9 cellular contexts compared by ENCODE assay signal in genomic region chr18:33576999-33577687, GRCh38. TPM values are rescaled to one million over a fixed set of nuclear protein-coding genes. Genes with fewer than 3 reads are reported as not detected.
A peak's percentile ranks its signal among the peaks of the same experiment; 100 is the strongest.
DNase-seq lines count a peak whose midpoint lies in the region; ATAC-seq and TF ChIP-seq lines count a peak whose summit lies in the region.
"Had no signal": no experiment of that assay in that cellular context is flagged by ENCODE, and none has a peak within 500 bp of the region (broad histone marks: within the 10 kb centered on the region; RNA-seq: fewer than 3 reads in every experiment).

No MANE protein-coding gene starts in this region.

- H2BK5ac ChIP-seq in neuronal stem cell (ENCODE audit: low read length): no peak overlapping the region

- H4K91ac ChIP-seq in neuronal stem cell (ENCODE audit: low read depth, low read length, poor library complexity): no peak overlapping the region

- peak overlapping the region; percentile 67 for H3K4me2 ChIP-seq in neuronal stem cell (ENCODE audit: insufficient read depth, low read length, poor library complexity, severe bottlenecking)

- H3K4ac ChIP-seq in neuronal stem cell (ENCODE audit: low read length): no peak overlapping the region

- H3K9ac ChIP-seq in neuronal stem cell (ENCODE audit: low read depth, low read length, poor library complexity): no peak overlapping the region

- DNase-seq in Caco-2: no peak
- DNase-seq in NCI-H748 (lab: John Stamatoyannopoulos, UW; ENCODE audit: unreplicated experiment): peak; percentile 48
- no peak for DNase-seq in epithelial cell of esophagus (ENCODE audit: low read depth)
- no peak for DNase-seq in neuronal stem cell (ENCODE audit: low spot score)
- no peak for DNase-seq in kidney tubule cell (ENCODE audit: low spot score)
- no peak for DNase-seq in DMS 273 (lab: John Stamatoyannopoulos, UW; ENCODE audit: unreplicated experiment)
- DNase-seq: activated CD4-positive, alpha-beta T cell treated with anti-CD3 and anti-CD28 coated beads, Interleukin-2, amount 50 U/mL, for 4 hours had no signal

- H3K4me3 ChIP-seq in Caco-2 (ENCODE audit: low read depth, low read length) (peak overlapping the region; percentile 52), epithelial cell of esophagus (ENCODE audit: low read length) (peak overlapping the region; percentile 55), neuronal stem cell (ENCODE audit: low read length in 2 of 2) (peak overlapping the region; percentile 84 to 86)

- H3K27ac Mint-ChIP-seq in Caco-2 (ENCODE audit: unreplicated experiment): peak overlapping the region; percentile 64

- CTCF ChIA-PET in Caco-2 (lab: Charles Lee): no interaction called here

- H2AK5ac ChIP-seq in neuronal stem cell (ENCODE audit: low read depth, low read length): no peak overlapping the region

- peaks cover 9% of the 10 kb centered on the region for H3K27me3 Mint-ChIP-seq in Caco-2 (ENCODE audit: insufficient read depth, unreplicated experiment)

- peak overlapping the region; percentile 94 for H3K18ac ChIP-seq in neuronal stem cell (ENCODE audit: low read length)

- H3K9me3 ChIP-seq in Caco-2 (no peaks in the 10 kb centered on the region), neuronal stem cell (replicated peaks in 1 of 2; ENCODE audit: control insufficient read depth in 2 of 2, insufficient read depth in 1 of 2, low read depth in 1 of 2, low read length in 2 of 2) (no peaks in the 10 kb centered on the region)

- ATAC-seq in HG02870 (IDR thresholded peaks at IDR 0.05; ENCODE audit: unreplicated experiment) (no peak), HG02623 (IDR thresholded peaks at IDR 0.05; ENCODE audit: unreplicated experiment) (no peak)

- H3K4me1 ChIP-seq in Caco-2 (no peaks in the 10 kb centered on the region), neuronal stem cell (ENCODE audit: control insufficient read depth in 2 of 2, insufficient read depth in 1 of 2, low read depth in 1 of 2, low read length in 2 of 2) (peaks cover 11 to 31% of the 10 kb centered on the region in 2 donors)

- H3K27me3 ChIP-seq in Caco-2 (replicated peaks; ENCODE audit: control insufficient read depth, insufficient read depth, low read length) (no peaks in the 10 kb centered on the region), neuronal stem cell (ENCODE audit: control insufficient read depth in 3 of 3, insufficient read depth in 3 of 3, low read depth in 1 of 3, low read length in 3 of 3) (no peaks in the 10 kb centered on the region)

- WGBS in neuronal stem cell (ENCODE audit: extremely low coverage in 2 of 2, insufficient read length in 2 of 2, insufficient replicate concordance in 1 of 2), 2 donors: no CpG with 5 or more reads among the region's 8 CpGs

- no peak overlapping the region for H4K8ac ChIP-seq in neuronal stem cell (ENCODE audit: low read depth, low read length)

- H3K36me3 ChIP-seq in Caco-2 (ENCODE audit: control insufficient read depth, insufficient read depth, low read length): no peaks in the 10 kb centered on the region
- no peaks in the 10 kb centered on the region for H3K36me3 ChIP-seq in neuronal stem cell (replicated peaks in 1 of 2; ENCODE audit: control insufficient read depth in 2 of 2, insufficient read depth in 2 of 2, low read length in 2 of 2)

- H3K23ac ChIP-seq in neuronal stem cell (ENCODE audit: low read depth, low read length, poor library complexity): no peak overlapping the region

- H2BK12ac ChIP-seq in neuronal stem cell (ENCODE audit: low read length): no peak overlapping the region

- no peak overlapping the region for H3K27ac ChIP-seq in neuronal stem cell (replicated peaks; ENCODE audit: low read length)

- no TSS peak for BruUV-seq in Caco-2 (replicated peaks; lab: Mats Ljungman, UMichigan)

- no peak for TF ChIP-seq CTCF in Caco-2 (IDR thresholded peaks at IDR 0.05; ENCODE audit: insufficient read depth in 1 of 2, low read depth in 1 of 2, low read length in 1 of 2, severe bottlenecking in 1 of 2, unreplicated experiment in 1 of 2)
- TF ChIP-seq CTCF in epithelial cell of esophagus (IDR thresholded peaks at IDR 0.05; ENCODE audit: insufficient read depth, low read depth, low read length, missing control alignments): no peak

- no peak overlapping the region for H2BK15ac ChIP-seq in neuronal stem cell (ENCODE audit: low read length)

- H3K79me1 ChIP-seq in neuronal stem cell (ENCODE audit: low read depth, low read length): peaks cover 4% of the 10 kb centered on the region

- no peak overlapping the region for H3K4me3 Mint-ChIP-seq in Caco-2 (ENCODE audit: unreplicated experiment)

- POLR2A ChIA-PET in Caco-2 (lab: Charles Lee): no interaction called here

- no peaks in the 10 kb centered on the region for H3K4me1 Mint-ChIP-seq in Caco-2 (ENCODE audit: low read depth, unreplicated experiment)

- H3K14ac ChIP-seq in neuronal stem cell (ENCODE audit: low read length): no peak overlapping the region

- H2AFZ ChIP-seq in neuronal stem cell (ENCODE audit: low read length): peak overlapping the region; percentile 99

- H3K36me3 Mint-ChIP-seq in Caco-2 (ENCODE audit: insufficient read depth, unreplicated experiment): no peaks in the 10 kb centered on the region

- no peaks in the 10 kb centered on the region for H3K9me3 Mint-ChIP-seq in Caco-2 (ENCODE audit: unreplicated experiment)

- intact Hi-C loops in Caco-2 (cut with micrococcal nuclease; ENCODE audit: unreplicated experiment): no loop called here

- no peak overlapping the region for H2BK120ac ChIP-seq in neuronal stem cell (ENCODE audit: low read depth, low read length)

RNA-seq across cellular contexts. Expression of gene ASXL3, which starts 0.9 kb away (rescaled TPM):
- 1.2 and 1.6 TPM in 2 replicates for total RNA-seq in Caco-2 (2022)
- 2.1 TPM for polyA plus RNA-seq in neuronal stem cell (2013, experiment 1 of 2)
- 2.2 TPM for polyA plus RNA-seq in neuronal stem cell (2013, experiment 2 of 2)
